ENCODE assay signal across 18 cellular contexts in the genomic region with DNA sequence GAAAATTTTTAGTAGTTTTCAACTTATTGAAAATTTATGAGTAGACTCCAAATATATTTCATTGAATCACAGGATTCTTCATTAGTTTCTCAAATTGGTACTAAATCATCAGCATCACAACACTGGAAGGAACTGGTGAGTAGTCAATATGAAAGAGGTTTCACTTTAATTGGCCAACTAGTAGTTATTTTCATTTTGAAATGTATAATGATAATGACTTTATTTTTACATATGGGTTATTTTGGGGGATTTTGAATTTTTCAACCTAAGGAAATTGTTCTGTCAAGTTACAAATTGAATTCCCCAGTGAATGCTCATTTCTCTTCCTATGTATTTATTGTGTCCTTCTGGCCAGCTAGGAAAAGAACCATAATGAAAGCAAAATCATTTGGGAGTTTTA.
"Had no signal": no experiment of that assay in that cellular context is flagged by ENCODE, and none has a peak within 500 bp of the region (broad histone marks: within the 10 kb centered on the region; RNA-seq: fewer than 3 reads in every experiment).

No MANE protein-coding gene starts in this region.

- H3K27ac ChIP-seq: brain microvascular endothelial cell, lower lobe of right lung, psoas muscle, right lobe of liver, stomach had no signal

- FAIRE-seq: TTC549, urothelium cell line had no signal

- ATAC-seq: esophagus mucosa, lower lobe of right lung, psoas muscle, right lobe of liver had no signal

- H3K9me3 ChIP-seq: lower lobe of right lung, psoas muscle, right lobe of liver, stomach had no signal

- H3K27ac Mint-ChIP-seq: activated T-helper 2 cell treated with anti-CD3 and anti-CD28 coated beads, Interferon-gamma antibody, Interleukin-2, Interleukin-4, amounts not matched to agents 10 μg/mL and 5 μg/mL and 100 μg/mL, durations not matched to agents 14 hours and 24 hours and 36 hours had no signal

- H3K9me3 Mint-ChIP-seq: dendritic cell treated with granulocyte-macrophage colony-stimulating factor and Interleukin-4, amounts not matched to agents 40 ng/mL and 50 ng/mL, for 4 days; naive B cell had no signal

- DNase-seq: activated CD4-positive, alpha-beta T cell treated with anti-CD3 and anti-CD28 coated beads, Interleukin-2, amount 10 ng/mL, durations not matched to agents 7 days and 5 days; activated CD4-positive, CD25-positive, alpha-beta regulatory T cell; activated T-cell treated with anti-CD3 and anti-CD28 coated beads for 4 hours; amygdala; cerebellar nuclear complex; lower lobe of right lung; psoas muscle; right lobe of liver; stimulated activated CD4-positive, alpha-beta T cell treated with anti-CD3 and anti-CD28 coated beads, Interleukin-12 subunit alpha, Interleukin-12 subunit beta, amount 100 ng/mL, for 4 hours; stomach had no signal

- H3K4me1 ChIP-seq: lower lobe of right lung, psoas muscle, right lobe of liver, stomach had no signal

- H3K4me3 Mint-ChIP-seq: activated CD4-positive, alpha-beta T cell treated with anti-CD3 and anti-CD28 coated beads, Interleukin-2, amount 10 ng/mL, durations not matched to agents 7 days and 5 days; activated naive CD4-positive, alpha-beta T cell treated with anti-CD3 and anti-CD28 coated beads, Interleukin-2, amount 50 U/mL, for 24 hours; dendritic cell treated with granulocyte-macrophage colony-stimulating factor and Interleukin-4, amounts not matched to agents 40 ng/mL and 50 ng/mL, for 4 days had no signal

- H3K27me3 ChIP-seq: brain microvascular endothelial cell, right lobe of liver, stomach had no signal

- H3K4me3 ChIP-seq: lower lobe of right lung, psoas muscle, right lobe of liver, stomach had no signal

- H3K36me3 Mint-ChIP-seq: naive B cell had no signal

- H3K36me3 ChIP-seq: brain microvascular endothelial cell, lower lobe of right lung, right lobe of liver, stomach had no signal

- H3K27me3 Mint-ChIP-seq: activated CD4-positive, alpha-beta T cell treated with anti-CD3 and anti-CD28 coated beads, Interleukin-2, amount 10 ng/mL, durations not matched to agents 7 days and 5 days; activated naive CD4-positive, alpha-beta T cell treated with anti-CD3 and anti-CD28 coated beads, Interleukin-2, amount 50 U/mL, for 24 hours; dendritic cell treated with granulocyte-macrophage colony-stimulating factor and Interleukin-4, amounts not matched to agents 40 ng/mL and 50 ng/mL, for 4 days; naive B cell had no signal
